ENCODE assay signal across 2 cellular contexts in genomic region chr5:29963956-29964355, GRCh38.
TF ChIP-seq lines count a peak whose summit lies in the region.

No MANE protein-coding gene starts in this region.

TF ChIP-seq in SK-N-SH, 30 proteins besides CTCF, POLR2A, EP300 and RAD21 (continued from another document):
- TF ChIP-seq ZBTB33 (IDR thresholded peaks at IDR 0.05; ENCODE audit: borderline replicate concordance, low read depth) (no peak), REST (IDR thresholded peaks at IDR 0.05; ENCODE audit: low read depth, low read length) (peak; percentile 86)

TF ChIP-seq in SK-N-SH treated with all-trans-retinoic acid at 6 μM for 48 hours, 23 proteins besides CTCF, POLR2A, EP300 and RAD21 (continued from another document):
- TF ChIP-seq, protein P1, sequence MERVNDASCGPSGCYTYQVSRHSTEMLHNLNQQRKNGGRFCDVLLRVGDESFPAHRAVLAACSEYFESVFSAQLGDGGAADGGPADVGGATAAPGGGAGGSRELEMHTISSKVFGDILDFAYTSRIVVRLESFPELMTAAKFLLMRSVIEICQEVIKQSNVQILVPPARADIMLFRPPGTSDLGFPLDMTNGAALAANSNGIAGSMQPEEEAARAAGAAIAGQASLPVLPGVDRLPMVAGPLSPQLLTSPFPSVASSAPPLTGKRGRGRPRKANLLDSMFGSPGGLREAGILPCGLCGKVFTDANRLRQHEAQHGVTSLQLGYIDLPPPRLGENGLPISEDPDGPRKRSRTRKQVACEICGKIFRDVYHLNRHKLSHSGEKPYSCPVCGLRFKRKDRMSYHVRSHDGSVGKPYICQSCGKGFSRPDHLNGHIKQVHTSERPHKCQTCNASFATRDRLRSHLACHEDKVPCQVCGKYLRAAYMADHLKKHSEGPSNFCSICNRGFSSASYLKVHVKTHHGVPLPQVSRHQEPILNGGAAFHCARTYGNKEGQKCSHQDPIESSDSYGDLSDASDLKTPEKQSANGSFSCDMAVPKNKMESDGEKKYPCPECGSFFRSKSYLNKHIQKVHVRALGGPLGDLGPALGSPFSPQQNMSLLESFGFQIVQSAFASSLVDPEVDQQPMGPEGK (CRISPR knock-in tag; IDR thresholded peaks at IDR 0.05; ENCODE audit: borderline replicate concordance), result no peak
- no peak for TF ChIP-seq TSHZ2 (CRISPR knock-in tag; IDR thresholded peaks at IDR 0.05)
- TF ChIP-seq, protein P2, sequence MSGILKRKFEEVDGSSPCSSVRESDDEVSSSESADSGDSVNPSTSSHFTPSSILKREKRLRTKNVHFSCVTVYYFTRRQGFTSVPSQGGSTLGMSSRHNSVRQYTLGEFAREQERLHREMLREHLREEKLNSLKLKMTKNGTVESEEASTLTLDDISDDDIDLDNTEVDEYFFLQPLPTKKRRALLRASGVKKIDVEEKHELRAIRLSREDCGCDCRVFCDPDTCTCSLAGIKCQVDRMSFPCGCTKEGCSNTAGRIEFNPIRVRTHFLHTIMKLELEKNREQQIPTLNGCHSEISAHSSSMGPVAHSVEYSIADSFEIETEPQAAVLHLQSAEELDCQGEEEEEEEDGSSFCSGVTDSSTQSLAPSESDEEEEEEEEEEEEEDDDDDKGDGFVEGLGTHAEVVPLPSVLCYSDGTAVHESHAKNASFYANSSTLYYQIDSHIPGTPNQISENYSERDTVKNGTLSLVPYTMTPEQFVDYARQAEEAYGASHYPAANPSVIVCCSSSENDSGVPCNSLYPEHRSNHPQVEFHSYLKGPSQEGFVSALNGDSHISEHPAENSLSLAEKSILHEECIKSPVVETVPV (CRISPR knock-in tag; IDR thresholded peaks at IDR 0.05), result no peak
TF ChIP-seq in SK-N-SH treated with all-trans-retinoic acid at 6 μM for 48 hours: peak in this region for 0.
